In the genomic region with DNA sequence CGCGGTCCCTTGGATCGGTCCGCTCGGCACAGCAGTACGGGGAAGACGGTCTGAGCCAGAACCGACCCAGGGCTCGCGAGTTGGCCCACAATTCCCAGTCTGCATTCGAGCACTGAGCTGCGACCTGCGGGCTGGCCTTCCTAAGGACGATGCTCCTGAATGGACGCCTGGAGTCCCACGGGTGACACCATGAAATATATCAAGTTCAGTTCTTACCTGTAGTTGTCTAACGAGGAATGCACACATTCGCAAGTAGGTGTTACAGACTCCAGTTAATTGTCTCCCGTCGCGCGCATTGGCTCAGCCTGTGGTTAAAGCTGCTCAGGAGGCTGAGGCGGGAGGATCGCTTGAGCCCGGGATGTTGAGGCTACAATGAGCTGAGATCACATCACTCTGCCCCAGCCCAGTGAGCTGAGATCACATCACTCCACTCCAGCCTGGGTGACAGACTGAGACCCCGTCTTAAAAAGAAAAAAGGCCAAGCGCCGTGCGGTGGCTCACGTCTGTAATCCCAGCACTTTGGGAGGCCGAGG, we compare ENCODE assay signal across 8 cellular contexts. TPM values are rescaled to one million over a fixed set of nuclear protein-coding genes. Genes with fewer than 3 reads are reported as not detected.
DNase-seq lines count a peak whose midpoint lies in the region; ATAC-seq, FAIRE-seq and TF ChIP-seq lines count a peak whose summit lies in the region.

No MANE protein-coding gene starts in this region.

- TF ChIP-seq EP300 in tibial nerve (IDR thresholded peaks at IDR 0.05): no peak

- TF ChIP-seq CTCF in ascending aorta (IDR thresholded peaks at IDR 0.05) (no peak), left lung (IDR thresholded peaks at IDR 0.05) (peak in 1 of 2 donors; percentile 1), tibial nerve (IDR thresholded peaks at IDR 0.05) (no peak), D721Med (IDR thresholded peaks at IDR 0.05; ENCODE audit: insufficient read depth, missing control alignments) (no peak)

- H3K4me1 ChIP-seq in ascending aorta (no peaks in the 10 kb centered on the region), left lung (peaks cover 0 to 14% of the 10 kb centered on the region in 2 donors), tibial nerve (peaks cover 0 to 12% (median 0%) of the 10 kb centered on the region in 4 donors)

- ATAC-seq in left lung: no peak
- no peak for ATAC-seq in GM18505 (IDR thresholded peaks at IDR 0.05; ENCODE audit: unreplicated experiment)

- H3K27ac ChIP-seq in ascending aorta: peak overlapping the region; percentile 88 to 97
- peak overlapping the region; percentile 91 to 93 for H3K27ac ChIP-seq in left lung
- H3K27ac ChIP-seq in tibial nerve: peak overlapping the region; percentile 89 to 94 (median 92)

- FAIRE-seq in D721Med (lab: Jason Lieb, UNC): no peak

- intact Hi-C loops in ascending aorta (cut with DNase I) (loop anchor here (2.0 to 5.0 kb wide), 3 partner anchors 396 to 1326 kb away; partner anchors contain the start of genes AHI1, BCLAF1 and IFNGR1), left lung (cut with DNase I) (no loop called here)

- H3K9me3 ChIP-seq in ascending aorta: no peaks in the 10 kb centered on the region
- H3K9me3 ChIP-seq in left lung: no peaks in the 10 kb centered on the region
- H3K9me3 ChIP-seq in tibial nerve: no peaks in the 10 kb centered on the region

- H3K27me3 ChIP-seq in ascending aorta: no peaks in the 10 kb centered on the region
- H3K27me3 ChIP-seq in left lung: no peaks in the 10 kb centered on the region
- H3K27me3 ChIP-seq in tibial nerve: no peaks in the 10 kb centered on the region

- 52 to 87% methylated on average over 16 to 30 of the region's 31 CpGs for WGBS in tibial nerve, 2 donors

- H3K4me3 ChIP-seq in ascending aorta (peak overlapping the region; percentile 73 to 95), left lung (peak overlapping the region; percentile 48 to 63), tibial nerve (peak overlapping the region; percentile 63 to 96 (median 71))

- no peak for TF ChIP-seq POLR2A in tibial nerve (IDR thresholded peaks at IDR 0.05)
- TF ChIP-seq POLR2A in GM18505 (IDR thresholded peaks at IDR 0.05; ENCODE audit: borderline replicate concordance, extremely low read depth, insufficient read depth, insufficient read length): no peak

- peaks cover 7 to 10% of the 10 kb centered on the region in 2 donors for H3K36me3 ChIP-seq in ascending aorta
- H3K36me3 ChIP-seq in left lung: peaks cover 0 to 7% of the 10 kb centered on the region in 2 donors
- peaks cover 0 to 26% (median 0%) of the 10 kb centered on the region in 3 donors for H3K36me3 ChIP-seq in tibial nerve

- DNase-seq in activated T-cell treated with anti-CD3 and anti-CD28 coated beads for 1 hour (ENCODE audit: low read depth) (peak; percentile 2), ascending aorta (ENCODE audit: low spot score in 2 of 2) (no peak), left lung (no peak), tibial nerve (ENCODE audit: low spot score in 2 of 2) (peak in 1 of 2 donors; percentile 6), hippocampal formation (lab: John Stamatoyannopoulos, UW) (no peak), D721Med (ENCODE audit: insufficient read length, low spot score) (no peak)
- no peak for DNase-seq in activated T-cell treated with anti-CD3 and anti-CD28 coated beads, Interleukin-2, amount 50 U/mL, for 48 hours

RNA-seq across cellular contexts. Expression of gene PEX7, which starts 0.8 kb away (rescaled TPM):
- total RNA-seq in ascending aorta (10.5 TPM), left lung (1 to 10 TPM; 6.8 to 8.2 TPM), tibial nerve (10 to 100 TPM in 1 of 4 donors, 1 to 10 TPM in 3; 5.0 to 10.7 (median 8.8) TPM)

RNA-seq across cellular contexts. Expression of gene MAP3K5, which starts 30.9 kb away (rescaled TPM):
- total RNA-seq in ascending aorta (40.9 TPM), left lung (10 to 100 TPM; 20.9 to 27.7 TPM), tibial nerve (10 to 100 TPM; 26.9 to 64.5 (median 34.0) TPM)
